17 cellular contexts compared by ENCODE assay signal in the genomic region with DNA sequence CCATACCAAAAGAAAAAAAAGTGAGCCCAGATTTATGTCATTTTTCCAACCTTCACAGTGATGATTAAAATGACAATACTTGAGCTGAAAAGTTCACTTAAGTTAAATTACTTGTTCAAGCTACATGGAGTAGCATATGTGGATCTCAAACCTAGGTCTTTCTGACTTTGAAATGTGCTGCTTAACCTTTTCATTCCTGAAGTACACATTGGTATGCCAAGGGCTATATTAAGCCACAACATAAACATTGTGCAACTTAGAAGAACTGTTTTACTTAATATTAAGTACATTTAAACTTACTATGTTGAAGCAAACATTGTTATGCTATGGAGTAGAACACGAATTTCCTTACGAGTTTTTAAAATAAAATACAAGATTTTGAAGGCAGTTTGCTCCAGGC.
"Had no signal": no experiment of that assay in that cellular context is flagged by ENCODE, and none has a peak within 500 bp of the region (broad histone marks: within the 10 kb centered on the region; RNA-seq: fewer than 3 reads in every experiment).

No MANE protein-coding gene starts in this region.

- FAIRE-seq: frontal cortex, keratinocyte had no signal

- DNase-seq: activated CD4-positive, alpha-beta memory T cell treated with anti-CD3 and anti-CD28 coated beads, Interleukin-2, amount 10 ng/mL, durations not matched to agents 7 days and 5 days; activated CD8-positive, alpha-beta memory T cell treated with anti-CD3 and anti-CD28 coated beads, Interleukin-2, amount 50 U/mL, for 4 hours; activated gamma-delta T cell treated with Interleukin-2 at 50 U/mL for 16 hours; activated naive CD8-positive, alpha-beta T cell treated with anti-CD3 and anti-CD28 coated beads, Interleukin-2, amount 10 ng/mL, durations not matched to agents 7 days and 5 days; activated T-cell treated with anti-CD3 and anti-CD28 coated beads, Interleukin-2, amount 50 U/mL, for 72 hours; central memory CD4-positive, alpha-beta T cell; effector memory CD4-positive, alpha-beta T cell; heart right ventricle; left ventricle myocardium inferior; mesendoderm; sigmoid colon; stimulated activated CD4-positive, alpha-beta T cell treated with anti-CD3 and anti-CD28 coated beads, Interleukin-15, amount 100 ng/mL, for 24 hours; stimulated activated CD4-positive, alpha-beta T cell treated with anti-CD3 and anti-CD28 coated beads, Interleukin-4, amount 100 ng/mL, for 24 hours; upper lobe of right lung had no signal

- H3K4me3 ChIP-seq: ascending aorta, heart right ventricle, left ventricle myocardium inferior, sigmoid colon, upper lobe of right lung had no signal
